Comparison of ENCODE assay signal across 20 cellular contexts in genomic region chr17:62707425-62707739, GRCh38.
"Had no signal": no experiment of that assay in that cellular context is flagged by ENCODE, and none has a peak within 500 bp of the region (broad histone marks: within the 10 kb centered on the region; RNA-seq: fewer than 3 reads in every experiment).

No MANE protein-coding gene starts in this region.

- H3K27me3 ChIP-seq: ascending aorta, right atrium auricular region had no signal

- H3K9ac ChIP-seq: neural progenitor cell had no signal

- ATAC-seq: activated CD4-positive, alpha-beta T cell treated with anti-CD3 and anti-CD28 coated beads for 36 hours; lower lobe of right lung; T-helper 17 cell had no signal

- H3K36me3 ChIP-seq: ascending aorta, lower lobe of right lung, neural progenitor cell, prostate gland, right atrium auricular region, WERI-Rb-1 had no signal

- H3K4me2 ChIP-seq: neural progenitor cell had no signal

- H3K9me3 ChIP-seq: ascending aorta, prostate gland, right atrium auricular region had no signal

- H3K9me3 Mint-ChIP-seq: mesothelial cell of epicardium had no signal

- H3K4me3 ChIP-seq: ascending aorta, coronary artery, lower lobe of right lung, neural progenitor cell, prostate gland, right atrium auricular region had no signal

- H3K36me3 Mint-ChIP-seq: activated CD4-positive, alpha-beta memory T cell treated with anti-CD3 and anti-CD28 coated beads for 36 hours; neural progenitor cell had no signal

- H2AFZ ChIP-seq: neural progenitor cell had no signal

- H3K27ac ChIP-seq: ascending aorta, coronary artery, lower lobe of right lung, neural progenitor cell, prostate gland, right atrium auricular region, WERI-Rb-1 had no signal

- H3K27me3 Mint-ChIP-seq: T-helper 17 cell had no signal

- FAIRE-seq: endometrium, frontal cortex, keratinocyte had no signal

- DNase-seq: activated CD4-positive, alpha-beta memory T cell treated with anti-CD3 and anti-CD28 coated beads for 36 hours; activated CD4-positive, alpha-beta T cell treated with anti-CD3 and anti-CD28 coated beads for 36 hours; activated effector memory CD4-positive, alpha-beta T cell treated with Interleukin-2 at 50 U/mL for 16 hours; activated naive CD4-positive, alpha-beta T cell treated with anti-CD3 and anti-CD28 coated beads, Interleukin-2, amount 50 U/mL, for 16 hours; activated T-cell treated with anti-CD3 and anti-CD28 coated beads, Interleukin-2, amount 50 U/mL, for 48 hours; hypothalamus; lower lobe of right lung; T-helper 17 cell; WERI-Rb-1 had no signal

- H3K4me3 Mint-ChIP-seq: activated CD4-positive, alpha-beta memory T cell treated with anti-CD3 and anti-CD28 coated beads for 36 hours; activated CD4-positive, alpha-beta T cell treated with anti-CD3 and anti-CD28 coated beads for 36 hours; mesothelial cell of epicardium; neural progenitor cell; stimulated activated naive CD8-positive, alpha-beta T cell treated with anti-CD3 and anti-CD28 coated beads, Interleukin-15, Interleukin-2, amounts not matched to agents 100 ng/mL and 50 ng/mL, for 24 hours; type B pancreatic cell had no signal

- H3K27ac Mint-ChIP-seq: activated CD4-positive, alpha-beta memory T cell treated with anti-CD3 and anti-CD28 coated beads for 36 hours; activated CD4-positive, alpha-beta T cell treated with anti-CD3 and anti-CD28 coated beads for 36 hours; mesothelial cell of epicardium; neural progenitor cell; stimulated activated naive CD8-positive, alpha-beta T cell treated with anti-CD3 and anti-CD28 coated beads, Interleukin-15, Interleukin-2, amounts not matched to agents 100 ng/mL and 50 ng/mL, for 24 hours; T-helper 17 cell; type B pancreatic cell had no signal
